1 cellular context compared by ENCODE assay signal in the genomic region with DNA sequence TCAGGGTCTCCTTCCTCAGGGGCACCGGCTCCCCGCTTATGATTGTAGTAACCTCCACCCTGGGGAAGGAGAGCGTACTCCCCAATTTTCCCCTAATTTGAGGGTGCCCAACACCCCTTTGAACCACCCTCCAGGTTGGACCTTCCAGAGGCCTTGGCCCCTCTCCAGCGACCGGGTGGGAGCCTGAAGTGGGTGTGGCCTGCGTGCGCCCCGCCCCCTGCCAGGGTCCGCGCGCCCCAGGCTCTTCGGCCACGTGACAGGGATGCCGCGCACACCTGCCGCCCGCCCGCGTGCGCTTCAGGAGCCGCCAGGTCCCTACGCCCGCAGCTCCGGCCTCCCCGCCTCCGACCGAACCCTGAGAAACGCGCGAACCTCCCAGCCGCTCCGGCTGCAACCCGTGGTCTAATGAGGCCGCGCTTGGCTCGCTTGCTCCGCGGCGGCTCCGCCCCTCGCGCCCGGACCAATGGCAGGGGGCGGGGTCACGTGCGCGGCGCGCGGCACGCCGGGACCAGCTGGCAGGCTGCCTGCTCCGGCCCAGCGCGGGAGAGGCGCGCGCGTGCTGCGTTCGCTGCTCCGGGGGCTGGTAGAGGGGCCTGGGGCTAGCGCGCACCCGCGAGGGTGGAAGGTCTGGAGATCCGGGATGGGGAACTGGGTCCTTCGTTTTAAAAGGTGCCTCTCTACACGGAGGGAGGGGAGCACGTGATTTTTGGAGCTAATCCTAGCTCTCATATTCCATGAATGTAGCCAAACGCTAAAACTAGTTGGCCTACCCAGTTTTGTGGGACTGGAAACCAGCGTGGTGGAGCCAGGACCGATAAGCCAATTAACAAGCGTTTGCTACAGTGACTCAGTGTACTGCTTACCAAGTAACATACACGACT.
TF ChIP-seq lines count a peak whose summit lies in the region.

A gene (minus strand): TSS at position 404 of the 881 bp plus-strand sequence. CDS start 618 bp downstream, outside the sequence.

TF ChIP-seq in K562, 482 proteins besides CTCF, POLR2A, EP300 and RAD21 (continued from another document and continues in another):
- TF ChIP-seq, protein P1, sequence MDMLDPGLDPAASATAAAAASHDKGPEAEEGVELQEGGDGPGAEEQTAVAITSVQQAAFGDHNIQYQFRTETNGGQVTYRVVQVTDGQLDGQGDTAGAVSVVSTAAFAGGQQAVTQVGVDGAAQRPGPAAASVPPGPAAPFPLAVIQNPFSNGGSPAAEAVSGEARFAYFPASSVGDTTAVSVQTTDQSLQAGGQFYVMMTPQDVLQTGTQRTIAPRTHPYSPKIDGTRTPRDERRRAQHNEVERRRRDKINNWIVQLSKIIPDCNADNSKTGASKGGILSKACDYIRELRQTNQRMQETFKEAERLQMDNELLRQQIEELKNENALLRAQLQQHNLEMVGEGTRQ (CRISPR knock-in tag; IDR thresholded peaks at IDR 0.05), result peak; percentile 74
- peak; percentile 72 for TF ChIP-seq ZBTB7A (IDR thresholded peaks at IDR 0.05; ENCODE audit: borderline replicate concordance, control insufficient read depth, low read depth, low read length)
- TF ChIP-seq, protein P2, sequence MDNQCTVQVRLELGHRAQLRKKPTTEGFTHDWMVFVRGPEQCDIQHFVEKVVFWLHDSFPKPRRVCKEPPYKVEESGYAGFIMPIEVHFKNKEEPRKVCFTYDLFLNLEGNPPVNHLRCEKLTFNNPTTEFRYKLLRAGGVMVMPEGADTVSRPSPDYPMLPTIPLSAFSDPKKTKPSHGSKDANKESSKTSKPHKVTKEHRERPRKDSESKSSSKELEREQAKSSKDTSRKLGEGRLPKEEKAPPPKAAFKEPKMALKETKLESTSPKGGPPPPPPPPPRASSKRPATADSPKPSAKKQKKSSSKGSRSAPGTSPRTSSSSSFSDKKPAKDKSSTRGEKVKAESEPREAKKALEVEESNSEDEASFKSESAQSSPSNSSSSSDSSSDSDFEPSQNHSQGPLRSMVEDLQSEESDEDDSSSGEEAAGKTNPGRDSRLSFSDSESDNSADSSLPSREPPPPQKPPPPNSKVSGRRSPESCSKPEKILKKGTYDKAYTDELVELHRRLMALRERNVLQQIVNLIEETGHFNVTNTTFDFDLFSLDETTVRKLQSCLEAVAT (IDR thresholded peaks at IDR 0.05), result no peak
- TF ChIP-seq SP1 (CRISPR knock-in tag; IDR thresholded peaks at IDR 0.05), result peak; percentile 82
- peak; percentile 49; the same call in 1 of the 2 replicates for TF ChIP-seq ESRRA (IDR thresholded peaks at IDR 0.05; ENCODE audit: borderline replicate concordance, low read depth)
- TF ChIP-seq, protein P3, sequence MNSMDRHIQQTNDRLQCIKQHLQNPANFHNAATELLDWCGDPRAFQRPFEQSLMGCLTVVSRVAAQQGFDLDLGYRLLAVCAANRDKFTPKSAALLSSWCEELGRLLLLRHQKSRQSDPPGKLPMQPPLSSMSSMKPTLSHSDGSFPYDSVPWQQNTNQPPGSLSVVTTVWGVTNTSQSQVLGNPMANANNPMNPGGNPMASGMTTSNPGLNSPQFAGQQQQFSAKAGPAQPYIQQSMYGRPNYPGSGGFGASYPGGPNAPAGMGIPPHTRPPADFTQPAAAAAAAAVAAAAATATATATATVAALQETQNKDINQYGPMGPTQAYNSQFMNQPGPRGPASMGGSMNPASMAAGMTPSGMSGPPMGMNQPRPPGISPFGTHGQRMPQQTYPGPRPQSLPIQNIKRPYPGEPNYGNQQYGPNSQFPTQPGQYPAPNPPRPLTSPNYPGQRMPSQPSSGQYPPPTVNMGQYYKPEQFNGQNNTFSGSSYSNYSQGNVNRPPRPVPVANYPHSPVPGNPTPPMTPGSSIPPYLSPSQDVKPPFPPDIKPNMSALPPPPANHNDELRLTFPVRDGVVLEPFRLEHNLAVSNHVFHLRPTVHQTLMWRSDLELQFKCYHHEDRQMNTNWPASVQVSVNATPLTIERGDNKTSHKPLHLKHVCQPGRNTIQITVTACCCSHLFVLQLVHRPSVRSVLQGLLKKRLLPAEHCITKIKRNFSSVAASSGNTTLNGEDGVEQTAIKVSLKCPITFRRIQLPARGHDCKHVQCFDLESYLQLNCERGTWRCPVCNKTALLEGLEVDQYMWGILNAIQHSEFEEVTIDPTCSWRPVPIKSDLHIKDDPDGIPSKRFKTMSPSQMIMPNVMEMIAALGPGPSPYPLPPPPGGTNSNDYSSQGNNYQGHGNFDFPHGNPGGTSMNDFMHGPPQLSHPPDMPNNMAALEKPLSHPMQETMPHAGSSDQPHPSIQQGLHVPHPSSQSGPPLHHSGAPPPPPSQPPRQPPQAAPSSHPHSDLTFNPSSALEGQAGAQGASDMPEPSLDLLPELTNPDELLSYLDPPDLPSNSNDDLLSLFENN (IDR thresholded peaks at IDR 0.05; ENCODE audit: low read depth in 2 of 2, low read length in 2 of 2), result no peak
- TF ChIP-seq MYC (IDR thresholded peaks at IDR 0.05; ENCODE audit: low read depth, low read length), result peak; percentile 87
- TF ChIP-seq MYC (CRISPR knock-in tag; IDR thresholded peaks at IDR 0.05; ENCODE audit: borderline replicate concordance, low read depth), result no peak
- TF ChIP-seq SUPT5H (IDR thresholded peaks at IDR 0.05), result peak; percentile 77
- no peak for TF ChIP-seq CBX2 (IDR thresholded peaks at IDR 0.05; ENCODE audit: insufficient read depth, low read length, poor library complexity, severe bottlenecking)
- peak; percentile 51; the same call in 1 of the 2 replicates for TF ChIP-seq KLF1 (tag; IDR thresholded peaks at IDR 0.05)
- no peak for TF ChIP-seq PHB2 (IDR thresholded peaks at IDR 0.05; ENCODE audit: low read depth)
- no peak for TF ChIP-seq HCFC1 (IDR thresholded peaks at IDR 0.05; ENCODE audit: low read depth, low read length)
- no peak for TF ChIP-seq ETV6 (IDR thresholded peaks at IDR 0.05; ENCODE audit: borderline replicate concordance in 1 of 2, low read depth in 2 of 2, low read length in 1 of 2)
- peak; percentile 78; the same call in 1 of the 2 replicates for TF ChIP-seq ETV6 (CRISPR knock-in tag; IDR thresholded peaks at IDR 0.05; ENCODE audit: borderline replicate concordance)
- no peak for TF ChIP-seq ZNF184 (CRISPR knock-in tag; IDR thresholded peaks at IDR 0.05)
- TF ChIP-seq NFYB (IDR thresholded peaks at IDR 0.05; ENCODE audit: extremely low read depth, insufficient read length), result peak; percentile 40
- TF ChIP-seq NRF1 (conservative IDR thresholded peaks at IDR 0.05 in 1 of 2, IDR thresholded peaks at IDR 0.05 in 1 of 2), result peak; percentile 87 to 89
- 0 out of 2 replicates have a peak, but pooled peaks have one; percentile 15 for TF ChIP-seq GABPA (tag; conservative IDR thresholded peaks at IDR 0.05; ENCODE audit: low read depth)
- peak; percentile 71 for TF ChIP-seq KDM5B (IDR thresholded peaks at IDR 0.05; ENCODE audit: insufficient replicate concordance, low read depth, low read length)
- TF ChIP-seq NFRKB (IDR thresholded peaks at IDR 0.05; ENCODE audit: low read depth), result no peak
- 0 out of 2 replicates have a peak, but pooled peaks have one; percentile 64 for TF ChIP-seq ZNF175 (CRISPR knock-in tag; IDR thresholded peaks at IDR 0.05; ENCODE audit: low read depth)
- TF ChIP-seq ZSCAN29 (IDR thresholded peaks at IDR 0.05), result no peak
- peak; percentile 38; the same call in 1 of the 2 replicates for TF ChIP-seq TCF7 (IDR thresholded peaks at IDR 0.05; ENCODE audit: borderline replicate concordance)
- TF ChIP-seq, protein P4, sequence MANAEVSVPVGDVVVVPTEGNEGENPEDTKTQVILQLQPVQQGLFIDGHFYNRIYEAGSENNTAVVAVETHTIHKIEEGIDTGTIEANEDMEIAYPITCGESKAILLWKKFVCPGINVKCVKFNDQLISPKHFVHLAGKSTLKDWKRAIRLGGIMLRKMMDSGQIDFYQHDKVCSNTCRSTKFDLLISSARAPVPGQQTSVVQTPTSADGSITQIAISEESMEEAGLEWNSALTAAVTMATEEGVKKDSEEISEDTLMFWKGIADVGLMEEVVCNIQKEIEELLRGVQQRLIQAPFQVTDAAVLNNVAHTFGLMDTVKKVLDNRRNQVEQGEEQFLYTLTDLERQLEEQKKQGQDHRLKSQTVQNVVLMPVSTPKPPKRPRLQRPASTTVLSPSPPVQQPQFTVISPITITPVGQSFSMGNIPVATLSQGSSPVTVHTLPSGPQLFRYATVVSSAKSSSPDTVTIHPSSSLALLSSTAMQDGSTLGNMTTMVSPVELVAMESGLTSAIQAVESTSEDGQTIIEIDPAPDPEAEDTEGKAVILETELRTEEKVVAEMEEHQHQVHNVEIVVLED (CRISPR knock-in tag; IDR thresholded peaks at IDR 0.05), result peak; percentile 39; the same call in 1 of the 2 replicates
- no peak for TF ChIP-seq SAFB (IDR thresholded peaks at IDR 0.05; ENCODE audit: borderline replicate concordance, low read depth, low read length)
- TF ChIP-seq, protein P5, sequence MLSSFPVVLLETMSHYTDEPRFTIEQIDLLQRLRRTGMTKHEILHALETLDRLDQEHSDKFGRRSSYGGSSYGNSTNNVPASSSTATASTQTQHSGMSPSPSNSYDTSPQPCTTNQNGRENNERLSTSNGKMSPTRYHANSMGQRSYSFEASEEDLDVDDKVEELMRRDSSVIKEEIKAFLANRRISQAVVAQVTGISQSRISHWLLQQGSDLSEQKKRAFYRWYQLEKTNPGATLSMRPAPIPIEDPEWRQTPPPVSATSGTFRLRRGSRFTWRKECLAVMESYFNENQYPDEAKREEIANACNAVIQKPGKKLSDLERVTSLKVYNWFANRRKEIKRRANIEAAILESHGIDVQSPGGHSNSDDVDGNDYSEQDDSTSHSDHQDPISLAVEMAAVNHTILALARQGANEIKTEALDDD (IDR thresholded peaks at IDR 0.05), result peak; percentile 74
- no peak for TF ChIP-seq CREB1 (IDR thresholded peaks at IDR 0.05)
- TF ChIP-seq CREB1 (CRISPR knock-in tag; IDR thresholded peaks at IDR 0.05), result peak; percentile 51; the same call in 1 of the 2 replicates
- TF ChIP-seq, protein P6, sequence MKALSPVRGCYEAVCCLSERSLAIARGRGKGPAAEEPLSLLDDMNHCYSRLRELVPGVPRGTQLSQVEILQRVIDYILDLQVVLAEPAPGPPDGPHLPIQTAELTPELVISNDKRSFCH (CRISPR knock-in tag; IDR thresholded peaks at IDR 0.05), result no peak
- TF ChIP-seq, protein P6 (tag; IDR thresholded peaks at IDR 0.05), result 0 out of 2 replicates have a peak, but pooled peaks have one; percentile 47
- TF ChIP-seq TEAD4 (IDR thresholded peaks at IDR 0.05; ENCODE audit: low read length), result no peak
- 0 out of 2 replicates have a peak, but pooled peaks have one; percentile 41 for TF ChIP-seq TEAD4 (CRISPR knock-in tag; IDR thresholded peaks at IDR 0.05; ENCODE audit: borderline replicate concordance)
- TF ChIP-seq HDAC3 (IDR thresholded peaks at IDR 0.05; ENCODE audit: borderline replicate concordance, partially characterized antibody), result no peak
- TF ChIP-seq RBBP5 (IDR thresholded peaks at IDR 0.05; ENCODE audit: borderline replicate concordance, insufficient read depth, low read length, poor library complexity, severe bottlenecking), result peak; percentile 11
- peak; percentile 84; the same call in 1 of the 2 replicates for TF ChIP-seq TOE1 (IDR thresholded peaks at IDR 0.05; ENCODE audit: borderline replicate concordance)
- 0 out of 2 replicates have a peak, but pooled peaks have one; percentile 22 for TF ChIP-seq TOE1 (CRISPR knock-in tag; IDR thresholded peaks at IDR 0.05; ENCODE audit: borderline replicate concordance, low read depth)
- no peak for TF ChIP-seq NUFIP1 (IDR thresholded peaks at IDR 0.05; ENCODE audit: partially characterized antibody)
- TF ChIP-seq ZNF121 (CRISPR knock-in tag; conservative IDR thresholded peaks at IDR 0.05), result no peak
- TF ChIP-seq, protein P7, sequence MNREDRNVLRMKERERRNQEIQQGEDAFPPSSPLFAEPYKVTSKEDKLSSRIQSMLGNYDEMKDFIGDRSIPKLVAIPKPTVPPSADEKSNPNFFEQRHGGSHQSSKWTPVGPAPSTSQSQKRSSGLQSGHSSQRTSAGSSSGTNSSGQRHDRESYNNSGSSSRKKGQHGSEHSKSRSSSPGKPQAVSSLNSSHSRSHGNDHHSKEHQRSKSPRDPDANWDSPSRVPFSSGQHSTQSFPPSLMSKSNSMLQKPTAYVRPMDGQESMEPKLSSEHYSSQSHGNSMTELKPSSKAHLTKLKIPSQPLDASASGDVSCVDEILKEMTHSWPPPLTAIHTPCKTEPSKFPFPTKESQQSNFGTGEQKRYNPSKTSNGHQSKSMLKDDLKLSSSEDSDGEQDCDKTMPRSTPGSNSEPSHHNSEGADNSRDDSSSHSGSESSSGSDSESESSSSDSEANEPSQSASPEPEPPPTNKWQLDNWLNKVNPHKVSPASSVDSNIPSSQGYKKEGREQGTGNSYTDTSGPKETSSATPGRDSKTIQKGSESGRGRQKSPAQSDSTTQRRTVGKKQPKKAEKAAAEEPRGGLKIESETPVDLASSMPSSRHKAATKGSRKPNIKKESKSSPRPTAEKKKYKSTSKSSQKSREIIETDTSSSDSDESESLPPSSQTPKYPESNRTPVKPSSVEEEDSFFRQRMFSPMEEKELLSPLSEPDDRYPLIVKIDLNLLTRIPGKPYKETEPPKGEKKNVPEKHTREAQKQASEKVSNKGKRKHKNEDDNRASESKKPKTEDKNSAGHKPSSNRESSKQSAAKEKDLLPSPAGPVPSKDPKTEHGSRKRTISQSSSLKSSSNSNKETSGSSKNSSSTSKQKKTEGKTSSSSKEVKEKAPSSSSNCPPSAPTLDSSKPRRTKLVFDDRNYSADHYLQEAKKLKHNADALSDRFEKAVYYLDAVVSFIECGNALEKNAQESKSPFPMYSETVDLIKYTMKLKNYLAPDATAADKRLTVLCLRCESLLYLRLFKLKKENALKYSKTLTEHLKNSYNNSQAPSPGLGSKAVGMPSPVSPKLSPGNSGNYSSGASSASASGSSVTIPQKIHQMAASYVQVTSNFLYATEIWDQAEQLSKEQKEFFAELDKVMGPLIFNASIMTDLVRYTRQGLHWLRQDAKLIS (CRISPR knock-in tag; IDR thresholded peaks at IDR 0.05), result peak; percentile 72; the same call in 1 of the 2 replicates
- 0 out of 2 replicates have a peak, but pooled peaks have one; percentile 81 for TF ChIP-seq MTA3 (IDR thresholded peaks at IDR 0.05; ENCODE audit: borderline replicate concordance)
- no peak for TF ChIP-seq SRSF9 (IDR thresholded peaks at IDR 0.05; ENCODE audit: borderline replicate concordance, low read depth, low read length)
- TF ChIP-seq HMG20B (CRISPR knock-in tag; IDR thresholded peaks at IDR 0.05), result no peak
- peak; percentile 82 for TF ChIP-seq RAD51 (IDR thresholded peaks at IDR 0.05; ENCODE audit: borderline replicate concordance, low read depth)
- TF ChIP-seq ATF7 (IDR thresholded peaks at IDR 0.05), result peak; percentile 65; the same call in 1 of the 2 replicates
- TF ChIP-seq, protein P8, sequence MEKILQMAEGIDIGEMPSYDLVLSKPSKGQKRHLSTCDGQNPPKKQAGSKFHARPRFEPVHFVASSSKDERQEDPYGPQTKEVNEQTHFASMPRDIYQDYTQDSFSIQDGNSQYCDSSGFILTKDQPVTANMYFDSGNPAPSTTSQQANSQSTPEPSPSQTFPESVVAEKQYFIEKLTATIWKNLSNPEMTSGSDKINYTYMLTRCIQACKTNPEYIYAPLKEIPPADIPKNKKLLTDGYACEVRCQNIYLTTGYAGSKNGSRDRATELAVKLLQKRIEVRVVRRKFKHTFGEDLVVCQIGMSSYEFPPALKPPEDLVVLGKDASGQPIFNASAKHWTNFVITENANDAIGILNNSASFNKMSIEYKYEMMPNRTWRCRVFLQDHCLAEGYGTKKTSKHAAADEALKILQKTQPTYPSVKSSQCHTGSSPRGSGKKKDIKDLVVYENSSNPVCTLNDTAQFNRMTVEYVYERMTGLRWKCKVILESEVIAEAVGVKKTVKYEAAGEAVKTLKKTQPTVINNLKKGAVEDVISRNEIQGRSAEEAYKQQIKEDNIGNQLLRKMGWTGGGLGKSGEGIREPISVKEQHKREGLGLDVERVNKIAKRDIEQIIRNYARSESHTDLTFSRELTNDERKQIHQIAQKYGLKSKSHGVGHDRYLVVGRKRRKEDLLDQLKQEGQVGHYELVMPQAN (IDR thresholded peaks at IDR 0.05; ENCODE audit: borderline replicate concordance), result 0 out of 2 replicates have a peak, but pooled peaks have one; percentile 52
- no peak for TF ChIP-seq ZNF311 (CRISPR knock-in tag; IDR thresholded peaks at IDR 0.05)
